In genomic region chr5:64505769-64506566, GRCh38 we compare ENCODE assay signal across 8 cellular contexts. TPM values are rescaled to one million over a fixed set of nuclear protein-coding genes. Genes with fewer than 3 reads are reported as not detected.
DNase-seq lines count a peak whose midpoint lies in the region; FAIRE-seq and TF ChIP-seq lines count a peak whose summit lies in the region.

Gene RGS7BP (plus strand): TSS chr5:64506015. CDS start chr5:64506625, 610 bp downstream.

- H3K27me3 ChIP-seq in breast epithelium, result peaks cover 0 to 10% of the 10 kb centered on the region in 2 donors
- no peaks in the 10 kb centered on the region for H3K27me3 ChIP-seq in MM.1S (replicated peaks; ENCODE audit: insufficient read depth, low read length)

- no peak for TF ChIP-seq POLR2A in breast epithelium (IDR thresholded peaks at IDR 0.05)

- no peak within 1 kb of the TSS for H2AFZ ChIP-seq in MM.1S (ENCODE audit: low read length)

- H3K36me3 ChIP-seq in breast epithelium (no peaks in the 10 kb centered on the region), MM.1S (replicated peaks; ENCODE audit: insufficient read depth, low read length) (no peaks in the 10 kb centered on the region)

- no peaks in the 10 kb centered on the region for H3K79me2 ChIP-seq in MM.1S (ENCODE audit: low read length)

- in situ Hi-C loops in KBM-7 (cut with MboI; ENCODE audit: low pct_unique_long_range_greater_than_20kb, low sequenced_read_pairs), result no loop called here

- TF ChIP-seq CTCF in breast epithelium (IDR thresholded peaks at IDR 0.05), result no peak
- no peak for TF ChIP-seq CTCF in MM.1S (IDR thresholded peaks at IDR 0.05; ENCODE audit: low read length)

- no peaks in the 10 kb centered on the region for H3K9me3 ChIP-seq in breast epithelium
- no peaks in the 10 kb centered on the region for H3K9me3 ChIP-seq in MM.1S (replicated peaks; ENCODE audit: insufficient read depth, low read length)

- H3K9me2 ChIP-seq in MM.1S (replicated peaks; ENCODE audit: insufficient read depth, low read length), result no peaks in the 10 kb centered on the region

- DNase-seq in EH (ENCODE audit: low read depth), result peak; percentile 51
- peak; percentile 21 for DNase-seq in NCI-H1105 (lab: John Stamatoyannopoulos, UW)
- no peak for DNase-seq in breast epithelium (ENCODE audit: low spot score in 2 of 2)
- DNase-seq in iPS-NIHi7 (ENCODE audit: extremely low spot score), result peak; percentile 55
- no peak for DNase-seq in KBM-7
- no peak for DNase-seq in GM19239 (ENCODE audit: insufficient read length, low spot score)
- no peak for DNase-seq in MM.1S

- no peaks in the 10 kb centered on the region for H4K20me1 ChIP-seq in MM.1S (ENCODE audit: insufficient read depth, low read length)

- H3K4me1 ChIP-seq in breast epithelium, result no peaks in the 10 kb centered on the region
- no peaks in the 10 kb centered on the region for H3K4me1 ChIP-seq in MM.1S (ENCODE audit: low read length)

- H3F3A ChIP-seq in MM.1S (ENCODE audit: insufficient read depth, low read length), result no peaks in the 10 kb centered on the region

- H3K4me2 ChIP-seq in MM.1S (ENCODE audit: low read depth, low read length), result no peak within 1 kb of the TSS; the same call in 1 of the 2 replicates

- no peak for FAIRE-seq in GM19239 (lab: Jason Lieb, UNC)

- H3K4me3 ChIP-seq in breast epithelium (peak within 1 kb of the TSS; percentile 46 to 66 (median 51)), skin epidermis (peak within 1 kb of the TSS in 5 of 7 experiments; percentile 18 to 37 (median 34)), MM.1S (ENCODE audit: low read length) (no peak within 1 kb of the TSS)

- H3K27ac ChIP-seq in breast epithelium (no peak within 1 kb of the TSS), skin epidermis (no peak within 1 kb of the TSS), MM.1S (ENCODE audit: low read length) (no peak within 1 kb of the TSS)

- intact Hi-C loops in breast epithelium (cut with DNase I; ENCODE audit: low total_unique reads), result no loop called here

- H3K9ac ChIP-seq in MM.1S (ENCODE audit: low read length), result no peak within 1 kb of the TSS

RNA-seq across cellular contexts. Expression of gene RGS7BP, which starts in this region (rescaled TPM):
- 1 to 10 TPM in 1 of 3 donors, under 1 TPM in 2; under 0.01 to 1.4 (median 0.29) TPM for total RNA-seq in breast epithelium

Comparison
In these comparisons a context has a peak if more than half of its experiments do, and no peak if none do; other contexts are left out.
1. DNase-seq: peak in EH (single experiment), NCI-H1105 (single experiment) and iPS-NIHi7 (single experiment); none in breast epithelium (0 of 2), KBM-7 (single experiment), GM19239 (single experiment) and MM.1S (single experiment).